In the genomic region with DNA sequence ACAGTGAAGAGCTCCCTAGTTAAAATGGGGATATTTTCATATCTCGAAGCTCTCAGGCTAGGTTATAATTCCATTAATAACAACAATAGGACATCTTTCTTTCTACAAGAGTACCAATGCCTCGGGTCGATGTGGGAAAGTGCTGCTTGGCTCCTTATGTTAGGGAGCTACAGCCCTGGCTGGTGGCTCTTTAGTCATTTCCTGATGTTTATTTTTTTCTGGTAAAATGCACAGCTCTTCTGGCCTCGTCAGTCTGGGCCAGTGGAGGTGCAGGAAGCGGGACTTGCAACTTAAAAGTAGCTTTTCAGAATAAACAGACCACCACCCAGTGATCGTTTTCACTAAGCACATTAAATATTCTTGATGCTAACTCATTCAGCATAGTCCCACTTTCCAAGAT, we compare ENCODE assay signal across 15 cellular contexts. TPM values are rescaled to one million over a fixed set of nuclear protein-coding genes. Genes with fewer than 3 reads are reported as not detected.
DNase-seq lines count a peak whose midpoint lies in the region; ATAC-seq and TF ChIP-seq lines count a peak whose summit lies in the region.
"Had no signal": no experiment of that assay in that cellular context is flagged by ENCODE, and none has a peak within 500 bp of the region (broad histone marks: within the 10 kb centered on the region; RNA-seq: fewer than 3 reads in every experiment).

No MANE protein-coding gene starts in this region.

- intact Hi-C loops in adrenal gland (cut with DNase I) = no loop called here

- H4K8ac ChIP-seq in neuronal stem cell (ENCODE audit: low read depth, low read length) = no peak overlapping the region

- H3K23ac ChIP-seq in neuronal stem cell (ENCODE audit: low read depth, low read length, poor library complexity) = no peak overlapping the region

- H3K9me3 ChIP-seq in AG04450 (ENCODE audit: control insufficient read depth, insufficient read depth, low read length) = no peaks in the 10 kb centered on the region
- peaks cover 0 to 10% of the 10 kb centered on the region in 2 donors for H3K9me3 ChIP-seq in neuronal stem cell (replicated peaks in 1 of 2; ENCODE audit: control insufficient read depth in 2 of 2, insufficient read depth in 1 of 2, low read depth in 1 of 2, low read length in 2 of 2)
- no peaks in the 10 kb centered on the region for H3K9me3 ChIP-seq in adrenal gland (replicated peaks in 1 of 3)

- H3K36me3 ChIP-seq in neuronal stem cell (replicated peaks in 1 of 2; ENCODE audit: control insufficient read depth in 2 of 2, insufficient read depth in 2 of 2, low read length in 2 of 2) (no peaks in the 10 kb centered on the region), adrenal gland (replicated peaks in 1 of 2) (no peaks in the 10 kb centered on the region)

- POLR2A ChIA-PET in AG04450 (lab: Yijun Ruan, JAX) = no interaction called here

- H3K27me3 ChIP-seq in AG04450 (ENCODE audit: control insufficient read depth, insufficient read depth, low read length) (no peaks in the 10 kb centered on the region), neuronal stem cell (ENCODE audit: control insufficient read depth in 3 of 3, insufficient read depth in 3 of 3, low read depth in 1 of 3, low read length in 3 of 3) (no peaks in the 10 kb centered on the region), adrenal gland (no peaks in the 10 kb centered on the region)

- no CpG with 5 or more reads among the region's 6 CpGs for WGBS in neuronal stem cell (ENCODE audit: extremely low coverage in 2 of 2, insufficient read length in 2 of 2, insufficient replicate concordance in 1 of 2), 2 donors
- WGBS in adrenal gland, 4 donors = 67 to 83% (median 72%) methylated on average over 6 of the region's 6 CpGs

- H3K4me3 ChIP-seq in AG04450 (ENCODE audit: low read depth, low read length) (peak overlapping the region; percentile 7; the same call in 1 of the 2 replicates), astrocyte of the spinal cord (ENCODE audit: low read depth, low read length) (no peak overlapping the region), neuronal stem cell (ENCODE audit: low read length in 2 of 2) (no peak overlapping the region), adrenal gland (no peak overlapping the region)

- H2BK12ac ChIP-seq in neuronal stem cell (ENCODE audit: low read length) = no peak overlapping the region

- no peak overlapping the region for H3K27ac ChIP-seq in AG04450 (ENCODE audit: low read depth, low read length)
- no peak overlapping the region for H3K27ac ChIP-seq in neuronal stem cell (replicated peaks; ENCODE audit: low read length)
- no peak overlapping the region for H3K27ac ChIP-seq in adrenal gland
- H3K27ac ChIP-seq: C4-2B had no signal

- H2BK5ac ChIP-seq in neuronal stem cell (ENCODE audit: low read length) = no peak overlapping the region

- H2BK120ac ChIP-seq in neuronal stem cell (ENCODE audit: low read depth, low read length) = no peak overlapping the region

- H4K91ac ChIP-seq in neuronal stem cell (ENCODE audit: low read depth, low read length, poor library complexity) = no peak overlapping the region

- H3K18ac ChIP-seq in neuronal stem cell (ENCODE audit: low read length) = no peak overlapping the region

- DNase-seq in AG04450 (ENCODE audit: low read depth, low spot score) (no peak), HCEC 1CT (peak; percentile 42), astrocyte of the spinal cord (ENCODE audit: low read depth, low spot score) (peak; percentile 43), neuronal stem cell (ENCODE audit: low spot score) (no peak), adrenal gland (no peak), HuH-7.5 (ENCODE audit: low spot score) (no peak), retina (no peak)
- DNase-seq: DMS 273 treated with DMSO at 0.1 percent for 48 hours, NCI-H1417, NCI-H187 treated with DMSO at 0.1 percent for 48 hours, NCI-H526 treated with DMSO at 0.1 percent for 48 hours, SHP77 had no signal

- TF ChIP-seq CTCF in AG04450 (IDR thresholded peaks at IDR 0.05; ENCODE audit: low read depth, low read length) (no peak), astrocyte of the spinal cord (IDR thresholded peaks at IDR 0.05; ENCODE audit: low read depth, low read length) (no peak), adrenal gland (IDR thresholded peaks at IDR 0.05) (no peak)

- H2BK15ac ChIP-seq in neuronal stem cell (ENCODE audit: low read length) = no peak overlapping the region

- no peak overlapping the region for H2AK5ac ChIP-seq in neuronal stem cell (ENCODE audit: low read depth, low read length)

- H3K79me1 ChIP-seq in neuronal stem cell (ENCODE audit: low read depth, low read length) = no peaks in the 10 kb centered on the region

- no peak overlapping the region for H3K14ac ChIP-seq in neuronal stem cell (ENCODE audit: low read length)

- no peak for ATAC-seq in GM18861 (IDR thresholded peaks at IDR 0.05; ENCODE audit: unreplicated experiment)
- ATAC-seq: HepG2 had no signal

- peak overlapping the region; percentile 78 for H2AFZ ChIP-seq in neuronal stem cell (ENCODE audit: low read length)

- no peak for TF ChIP-seq POLR2A in adrenal gland (IDR thresholded peaks at IDR 0.05)

- in situ Hi-C loops in astrocyte of the spinal cord (cut with HindIII; ENCODE audit: low sequenced_read_pairs) = no loop called here

- H3K9ac ChIP-seq in neuronal stem cell (ENCODE audit: low read depth, low read length, poor library complexity) = no peak overlapping the region

- H3K4me1 ChIP-seq in neuronal stem cell (ENCODE audit: control insufficient read depth in 2 of 2, insufficient read depth in 1 of 2, low read depth in 1 of 2, low read length in 2 of 2) (peaks cover 0 to 9% of the 10 kb centered on the region in 2 donors), adrenal gland (replicated peaks in 1 of 2) (no peaks in the 10 kb centered on the region)

- no peak overlapping the region for H3K4ac ChIP-seq in neuronal stem cell (ENCODE audit: low read length)

- H3K4me2 ChIP-seq in neuronal stem cell (ENCODE audit: insufficient read depth, low read length, poor library complexity, severe bottlenecking) = no peak overlapping the region

- CTCF ChIA-PET in AG04450 (lab: Charles Lee) = interaction anchor here (0.8 kb wide), 1 partner anchor 706 kb away, joined by 3 read pairs; no protein-coding TSS in a partner anchor

RNA-seq across cellular contexts. Expression of a gene that starts 58.3 kb away (rescaled TPM):
- polyA plus RNA-seq in AG04450 (2011; rRNA removed) = 0.76 and 0.87 TPM in 2 replicates
- polyA minus RNA-seq in AG04450 (2011; rRNA and poly(A)+ RNA removed) = 0.51 and 1.2 TPM in 2 replicates
- polyA plus RNA-seq in neuronal stem cell (2013, experiment 1 of 2) = 0.03 TPM
- polyA plus RNA-seq in neuronal stem cell (2013, experiment 2 of 2) = 0.03 TPM
- 1 to 10 TPM in 7 of 8 donors, under 1 TPM in 1; 0.88 to 5.4 (median 2.9) TPM for total RNA-seq in adrenal gland
- polyA plus RNA-seq in adrenal gland = under 1 TPM; 0.49 to 0.72 (median 0.64) TPM
- total RNA-seq: HepG2 had no signal
- polyA plus RNA-seq: HepG2 had no signal

Comparison
In these comparisons a context has a peak if more than half of its experiments do, and no peak if none do; other contexts are left out.
1. DNase-seq: peak in HCEC 1CT (single experiment) and astrocyte of the spinal cord (single experiment); none in AG04450 (single experiment), neuronal stem cell (single experiment), adrenal gland (0 of 7), HuH-7.5 (single experiment) and retina (single experiment).